ENCODE assay signal across 19 cellular contexts in genomic region chr10:124009616-124010015, GRCh38.
DNase-seq lines count a peak whose midpoint lies in the region; ATAC-seq and TF ChIP-seq lines count a peak whose summit lies in the region.
"Had no signal": no experiment of that assay in that cellular context is flagged by ENCODE, and none has a peak within 500 bp of the region (broad histone marks: within the 10 kb centered on the region; RNA-seq: fewer than 3 reads in every experiment).

No MANE protein-coding gene starts in this region.

- TF ChIP-seq POLR2A in esophagus muscularis mucosa (IDR thresholded peaks at IDR 0.05; ENCODE audit: low read depth) (no peak), transverse colon (IDR thresholded peaks at IDR 0.05) (no peak)

- H3K36me3 ChIP-seq in MG63 (peaks cover 18% of the 10 kb centered on the region), esophagus muscularis mucosa (peaks cover 0 to 67% (median 7%) of the 10 kb centered on the region in 4 donors), osteoblast (ENCODE audit: insufficient read depth, low read length) (peaks cover 4% of the 10 kb centered on the region), transverse colon (no peaks in the 10 kb centered on the region)

- TF ChIP-seq EP300 in esophagus muscularis mucosa (IDR thresholded peaks at IDR 0.05) (no peak), transverse colon (IDR thresholded peaks at IDR 0.05; ENCODE audit: low read depth) (no peak)

- peak; percentile 29 for DNase-seq in MG63
- DNase-seq in esophagus muscularis mucosa (ENCODE audit: extremely low spot score), result no peak
- peak; percentile 42 for DNase-seq in osteoblast (ENCODE audit: insufficient read length, low spot score, missing footprints)
- no peak for DNase-seq in transverse colon
- no peak for DNase-seq in pons (ENCODE audit: low spot score)
- DNase-seq: ACHN, AML-193, Caco-2, EL, NCI-H1436, NCI-H2029, NCI-H2171, NCI-H446 treated with DMSO at 0.1 percent for 48 hours, PC-9 had no signal

- in situ Hi-C loops in transverse colon (cut with MboI; ENCODE audit: low pct_ligation_motif_present in 1 of 4, low pct_unique_long_range_greater_than_20kb in 1 of 4, low sequenced_read_pairs in 3 of 4), result loop anchor here in 1 of 4 donors (5.0 kb wide), 1 partner anchor 378 kb away; no protein-coding TSS in a partner anchor

- H3K27me3 ChIP-seq in MG63 (no peaks in the 10 kb centered on the region), esophagus muscularis mucosa (no peaks in the 10 kb centered on the region), osteoblast (ENCODE audit: insufficient read depth, low read length) (no peaks in the 10 kb centered on the region), transverse colon (no peaks in the 10 kb centered on the region)

- peaks cover 7 to 74% (median 73%) of the 10 kb centered on the region in 4 donors for H3K4me1 ChIP-seq in esophagus muscularis mucosa
- peaks cover 16% of the 10 kb centered on the region for H3K4me1 ChIP-seq in osteoblast (ENCODE audit: insufficient read depth, low read length)
- peaks cover 0 to 28% (median 12%) of the 10 kb centered on the region in 4 donors for H3K4me1 ChIP-seq in transverse colon
- H3K4me1 ChIP-seq: Caco-2 had no signal

- H3K79me2 ChIP-seq in osteoblast (ENCODE audit: insufficient read depth, low read length), result no peaks in the 10 kb centered on the region

- 59% methylated on average over 9 of the region's 9 CpGs for WGBS in esophagus muscularis mucosa
- 71 to 84% methylated on average over 5 to 9 of the region's 9 CpGs for WGBS in transverse colon (ENCODE audit: low coverage in 1 of 2), 2 donors

- no peak overlapping the region for H3K4me3 ChIP-seq in MG63
- no peak overlapping the region for H3K4me3 ChIP-seq in esophagus muscularis mucosa
- H3K4me3 ChIP-seq in osteoblast (ENCODE audit: insufficient read depth, low read length), result no peak overlapping the region
- no peak overlapping the region for H3K4me3 ChIP-seq in transverse colon
- H3K4me3 ChIP-seq: PC-9, SK-N-MC had no signal

- H4K20me1 ChIP-seq in osteoblast (ENCODE audit: insufficient read depth, low read length), result no peaks in the 10 kb centered on the region

- ATAC-seq in HG02852 (IDR thresholded peaks at IDR 0.05; ENCODE audit: unreplicated experiment), result no peak
- no peak for ATAC-seq in HG02973 (IDR thresholded peaks at IDR 0.05; ENCODE audit: unreplicated experiment)
- ATAC-seq: Right ventricle myocardium inferior had no signal

- peak overlapping the region; percentile 91 to 95 (median 92) for H3K27ac ChIP-seq in esophagus muscularis mucosa (replicated peaks in 1 of 4)
- H3K27ac ChIP-seq in osteoblast (ENCODE audit: low read depth, low read length), result no peak overlapping the region
- H3K27ac ChIP-seq in transverse colon, result peak overlapping the region; percentile 54 to 78 (median 73)
- H3K27ac ChIP-seq: HL-60, PC-9, SK-N-MC had no signal

- TF ChIP-seq CTCF in esophagus muscularis mucosa (IDR thresholded peaks at IDR 0.05), result no peak
- TF ChIP-seq CTCF in osteoblast (IDR thresholded peaks at IDR 0.05; ENCODE audit: extremely low read depth, low read depth, low read length), result no peak
- no peak for TF ChIP-seq CTCF in transverse colon (IDR thresholded peaks at IDR 0.05)

- intact Hi-C loops in esophagus muscularis mucosa (cut with DNase I) (no loop called here), transverse colon (cut with DNase I; ENCODE audit: low total_unique reads) (loop anchor here (5.0 kb wide), 1 partner anchor 88 kb away; no protein-coding TSS in a partner anchor)

- H3K9me3 ChIP-seq in MG63 (peaks cover 2% of the 10 kb centered on the region; the same call in 1 of the 2 replicates), esophagus muscularis mucosa (no peaks in the 10 kb centered on the region), osteoblast (ENCODE audit: low read depth, low read length) (no peaks in the 10 kb centered on the region), transverse colon (no peaks in the 10 kb centered on the region)
- H3K9me3 ChIP-seq: Caco-2 had no signal

- no peak overlapping the region for H3K4me2 ChIP-seq in osteoblast (ENCODE audit: insufficient read depth, low read length)
- H3K4me2 ChIP-seq: PC-9 had no signal

- H2AFZ ChIP-seq in osteoblast (ENCODE audit: low read length), result no peak overlapping the region
- H2AFZ ChIP-seq: PC-9 had no signal

Comparison
In these comparisons a context has a peak if more than half of its experiments do, and no peak if none do; other contexts are left out.
1. DNase-seq: peak in MG63 (single experiment) and osteoblast (single experiment); none in esophagus muscularis mucosa (single experiment), transverse colon (single experiment) and pons (single experiment).